Comparison of ENCODE assay signal across 11 cellular contexts in genomic region chr6:16420332-16420714, GRCh38.
DNase-seq lines count a peak whose midpoint lies in the region; ATAC-seq and TF ChIP-seq lines count a peak whose summit lies in the region.
"Had no signal": no experiment of that assay in that cellular context is flagged by ENCODE, and none has a peak within 500 bp of the region (broad histone marks: within the 10 kb centered on the region; RNA-seq: fewer than 3 reads in every experiment).

No MANE protein-coding gene starts in this region.

- H3K4me3 ChIP-seq in upper lobe of right lung: no peak overlapping the region
- H3K4me3 ChIP-seq: breast epithelium had no signal

- H3K4me3 Mint-ChIP-seq in activated naive CD4-positive, alpha-beta T cell treated with anti-CD3 and anti-CD28 coated beads, Interleukin-2, amount 50 U/mL, for 24 hours: peak overlapping the region; percentile 87
- H3K4me3 Mint-ChIP-seq in chondrocyte (ENCODE audit: unreplicated experiment): no peak overlapping the region
- H3K4me3 Mint-ChIP-seq: neural crest cell had no signal

- no peaks in the 10 kb centered on the region for H3K27me3 Mint-ChIP-seq in activated naive CD4-positive, alpha-beta T cell treated with anti-CD3 and anti-CD28 coated beads, Interleukin-2, amount 50 U/mL, for 24 hours
- no peaks in the 10 kb centered on the region for H3K27me3 Mint-ChIP-seq in chondrocyte (ENCODE audit: low read depth)

- no peaks in the 10 kb centered on the region for H3K9me3 Mint-ChIP-seq in activated naive CD4-positive, alpha-beta T cell treated with anti-CD3 and anti-CD28 coated beads, Interleukin-2, amount 50 U/mL, for 24 hours
- no peaks in the 10 kb centered on the region for H3K9me3 Mint-ChIP-seq in chondrocyte (ENCODE audit: low read depth)
- H3K9me3 Mint-ChIP-seq: neural crest cell had no signal

- H3K27me3 ChIP-seq in upper lobe of right lung: no peaks in the 10 kb centered on the region
- H3K27me3 ChIP-seq: breast epithelium had no signal

- H3K27ac Mint-ChIP-seq in activated naive CD4-positive, alpha-beta T cell treated with anti-CD3 and anti-CD28 coated beads, Interleukin-2, amount 50 U/mL, for 24 hours: peak overlapping the region; percentile 98
- H3K27ac Mint-ChIP-seq in chondrocyte (ENCODE audit: unreplicated experiment): peak overlapping the region; percentile 94

- ATAC-seq in HG03460 (IDR thresholded peaks at IDR 0.05; ENCODE audit: unreplicated experiment): peak; percentile 16
- ATAC-seq in upper lobe of right lung: no peak

- H3K36me3 ChIP-seq in upper lobe of right lung: no peaks in the 10 kb centered on the region
- H3K36me3 ChIP-seq: breast epithelium had no signal

- intact Hi-C loops in upper lobe of right lung (cut with DNase I): no loop called here

- H3K27ac ChIP-seq in upper lobe of right lung: peak overlapping the region; percentile 70
- H3K27ac ChIP-seq: breast epithelium had no signal

- H3K9me3 ChIP-seq in upper lobe of right lung: no peaks in the 10 kb centered on the region
- H3K9me3 ChIP-seq: breast epithelium had no signal

- TF ChIP-seq CTCF in chondrocyte (IDR thresholded peaks at IDR 0.05): no peak
- no peak for TF ChIP-seq CTCF in upper lobe of right lung (IDR thresholded peaks at IDR 0.05)

- H3K4me1 Mint-ChIP-seq in activated naive CD4-positive, alpha-beta T cell treated with anti-CD3 and anti-CD28 coated beads, Interleukin-2, amount 50 U/mL, for 24 hours: peaks cover 42% of the 10 kb centered on the region
- H3K4me1 Mint-ChIP-seq in chondrocyte (ENCODE audit: low read depth): peaks cover 30% of the 10 kb centered on the region
- H3K4me1 Mint-ChIP-seq: neural crest cell had no signal

- H3K4me1 ChIP-seq in upper lobe of right lung: peaks cover 18% of the 10 kb centered on the region
- H3K4me1 ChIP-seq: breast epithelium had no signal

- DNase-seq in activated naive CD4-positive, alpha-beta T cell (lab: John Stamatoyannopoulos, UW): no peak
- DNase-seq in chondrocyte (ENCODE audit: low spot score) (no peak), upper lobe of right lung (no peak), HCEC 1CT (no peak), HUDEP-2 (lab: John Stamatoyannopoulos, UW; ENCODE audit: unreplicated experiment in 76 of 76) (no peak), mesenteric fat pad (ENCODE audit: low spot score) (no peak)
- DNase-seq: AML-193 had no signal

- peaks cover 2% of the 10 kb centered on the region for H3K36me3 Mint-ChIP-seq in activated naive CD4-positive, alpha-beta T cell treated with anti-CD3 and anti-CD28 coated beads, Interleukin-2, amount 50 U/mL, for 24 hours
- no peaks in the 10 kb centered on the region for H3K36me3 Mint-ChIP-seq in chondrocyte (ENCODE audit: low read depth)
